In genomic region chr5:79759436-79759835, GRCh38 we compare ENCODE assay signal across 15 cellular contexts.
A peak's percentile ranks its signal among the peaks of the same experiment; 100 is the strongest.
DNase-seq lines count a peak whose midpoint lies in the region; ATAC-seq and TF ChIP-seq lines count a peak whose summit lies in the region.
"Had no signal": no experiment of that assay in that cellular context is flagged by ENCODE, and none has a peak within 500 bp of the region (broad histone marks: within the 10 kb centered on the region; RNA-seq: fewer than 3 reads in every experiment).

No MANE protein-coding gene starts in this region.

- H3K4me1 Mint-ChIP-seq in activated naive CD4-positive, alpha-beta T cell treated with anti-CD3 and anti-CD28 coated beads, Interleukin-2, amount 10 ng/mL, durations not matched to agents 7 days and 5 days = peaks cover 11% of the 10 kb centered on the region
- H3K4me1 Mint-ChIP-seq: stimulated activated effector memory CD8-positive, alpha-beta T cell treated with anti-CD3 and anti-CD28 coated beads, Interleukin-12 subunit alpha, Interleukin-12 subunit beta, amount 100 ng/mL, for 72 hours had no signal

- H3K9ac ChIP-seq in Loucy (ENCODE audit: low read depth, low read length, poor library complexity, severe bottlenecking) = no peak overlapping the region

- intact Hi-C loops in dorsolateral prefrontal cortex (cut with DNase I) = no loop called here

- H2AFZ ChIP-seq in Loucy (ENCODE audit: low read length) = peak overlapping the region; percentile 54

- no peaks in the 10 kb centered on the region for H3K36me3 Mint-ChIP-seq in activated naive CD4-positive, alpha-beta T cell treated with anti-CD3 and anti-CD28 coated beads, Interleukin-2, amount 10 ng/mL, durations not matched to agents 7 days and 5 days
- H3K36me3 Mint-ChIP-seq: stimulated activated effector memory CD8-positive, alpha-beta T cell treated with anti-CD3 and anti-CD28 coated beads, Interleukin-12 subunit alpha, Interleukin-12 subunit beta, amount 100 ng/mL, for 72 hours had no signal

- H4K20me1 ChIP-seq in Loucy (ENCODE audit: insufficient read depth, low read length, poor library complexity, severe bottlenecking) = no peaks in the 10 kb centered on the region

- peak overlapping the region in 2 of 59 donors; percentile 18 to 21 for H3K27ac ChIP-seq in dorsolateral prefrontal cortex

- TF ChIP-seq CTCF in Loucy (conservative IDR thresholded peaks at IDR 0.05; ENCODE audit: low read length) (no peak), dorsolateral prefrontal cortex (IDR thresholded peaks at IDR 0.05 in 54 of 56, conservative IDR thresholded peaks at IDR 0.05 in 2 of 56; ENCODE audit: low read depth in 1 of 56, partially characterized antibody in 56 of 56) (no peak)

- H3K27me3 Mint-ChIP-seq in activated naive CD4-positive, alpha-beta T cell treated with anti-CD3 and anti-CD28 coated beads, Interleukin-2, amount 10 ng/mL, durations not matched to agents 7 days and 5 days = no peaks in the 10 kb centered on the region
- H3K27me3 Mint-ChIP-seq: activated naive CD8-positive, alpha-beta T cell treated with anti-CD3 and anti-CD28 coated beads, Interleukin-2, amount 10 ng/mL, durations not matched to agents 7 days and 5 days had no signal

- no peaks in the 10 kb centered on the region for H3K9me3 ChIP-seq in Loucy (ENCODE audit: insufficient read depth, low read depth, low read length)

- H3K9me3 Mint-ChIP-seq in activated naive CD4-positive, alpha-beta T cell treated with anti-CD3 and anti-CD28 coated beads, Interleukin-2, amount 10 ng/mL, durations not matched to agents 7 days and 5 days = no peaks in the 10 kb centered on the region
- H3K9me3 Mint-ChIP-seq: stimulated activated effector memory CD8-positive, alpha-beta T cell treated with anti-CD3 and anti-CD28 coated beads, Interleukin-12 subunit alpha, Interleukin-12 subunit beta, amount 100 ng/mL, for 72 hours had no signal

- peaks cover 22% of the 10 kb centered on the region for H3K4me1 ChIP-seq in Loucy (ENCODE audit: insufficient read depth, low read length, poor library complexity, severe bottlenecking)

- DNase-seq in Ammon's horn (ENCODE audit: low spot score) (peak; percentile 80), dorsolateral prefrontal cortex (peak in 6 of 10 donors; percentile 40 to 69 (median 52)), myocyte (ENCODE audit: low read depth) (peak; percentile 47), NCI-H187 treated with DMSO at 0.1 percent for 48 hours (lab: John Stamatoyannopoulos, UW) (no peak)
- DNase-seq in activated effector memory CD4-positive, alpha-beta T cell treated with Interleukin-2 at 50 U/mL for 16 hours = no peak
- no peak for DNase-seq in activated naive CD4-positive, alpha-beta T cell treated with anti-CD3 and anti-CD28 coated beads, Interleukin-2, amount 10 ng/mL, durations not matched to agents 7 days and 5 days
- DNase-seq: activated naive CD8-positive, alpha-beta T cell treated with anti-CD3 and anti-CD28 coated beads, Interleukin-2, amount 10 ng/mL, durations not matched to agents 7 days and 5 days; mesendoderm; NCI-H1694 treated with DMSO at 0.1 percent for 48 hours; NCI-H526 treated with DMSO at 0.1 percent for 48 hours; SHP77 treated with DMSO at 0.1 percent for 48 hours; stimulated activated CD4-positive, alpha-beta T cell treated with anti-CD3 and anti-CD28 coated beads, Interleukin-2, amount 100 ng/mL, for 48 hours had no signal

- H3K9me2 ChIP-seq in Loucy (replicated peaks; ENCODE audit: low read depth, low read length) = no peaks in the 10 kb centered on the region

- H3K4me3 ChIP-seq in Loucy (ENCODE audit: low read length, poor library complexity, severe bottlenecking) = no peak overlapping the region
- no peak overlapping the region for H3K4me3 ChIP-seq in dorsolateral prefrontal cortex

- H3K4me2 ChIP-seq in Loucy (ENCODE audit: low read depth, low read length, poor library complexity, severe bottlenecking) = no peak overlapping the region

- no peak overlapping the region for H3K27ac Mint-ChIP-seq in activated naive CD4-positive, alpha-beta T cell treated with anti-CD3 and anti-CD28 coated beads, Interleukin-2, amount 10 ng/mL, durations not matched to agents 7 days and 5 days
- H3K27ac Mint-ChIP-seq: stimulated activated effector memory CD8-positive, alpha-beta T cell treated with anti-CD3 and anti-CD28 coated beads, Interleukin-12 subunit alpha, Interleukin-12 subunit beta, amount 100 ng/mL, for 72 hours had no signal

- H3F3A ChIP-seq in Loucy (ENCODE audit: low read depth) = no peaks in the 10 kb centered on the region

- CTCF ChIA-PET in activated naive CD4-positive, alpha-beta T cell treated with anti-CD3 and anti-CD28 coated beads, Interleukin-2, amount 10 ng/mL, durations not matched to agents 7 days and 5 days (lab: Charles Lee) = no interaction called here

- no peaks in the 10 kb centered on the region for H3K79me2 ChIP-seq in Loucy (ENCODE audit: insufficient read depth, low read length)

- H3K27me3 ChIP-seq in Loucy (ENCODE audit: insufficient read depth, low read length, poor library complexity, severe bottlenecking) = no peaks in the 10 kb centered on the region
- H3K27me3 ChIP-seq in dorsolateral prefrontal cortex = no peaks in the 10 kb centered on the region

- no peak for ATAC-seq in GM19463 (IDR thresholded peaks at IDR 0.05; ENCODE audit: unreplicated experiment)
- ATAC-seq: stimulated activated effector memory CD8-positive, alpha-beta T cell treated with anti-CD3 and anti-CD28 coated beads, Interleukin-12 subunit alpha, Interleukin-12 subunit beta, amount 100 ng/mL, for 72 hours had no signal

- no peaks in the 10 kb centered on the region for H3K36me3 ChIP-seq in Loucy (ENCODE audit: insufficient read depth, low read length)

- H3K4me3 Mint-ChIP-seq in activated naive CD4-positive, alpha-beta T cell treated with anti-CD3 and anti-CD28 coated beads, Interleukin-2, amount 10 ng/mL, durations not matched to agents 7 days and 5 days = no peak overlapping the region
- H3K4me3 Mint-ChIP-seq: activated naive CD8-positive, alpha-beta T cell treated with anti-CD3 and anti-CD28 coated beads, Interleukin-2, amount 10 ng/mL, durations not matched to agents 7 days and 5 days; stimulated activated effector memory CD8-positive, alpha-beta T cell treated with anti-CD3 and anti-CD28 coated beads, Interleukin-12 subunit alpha, Interleukin-12 subunit beta, amount 100 ng/mL, for 72 hours had no signal

Comparison
In these comparisons a context has a peak if more than half of its experiments do, and no peak if none do; other contexts are left out.
1. DNase-seq: peak in Ammon's horn (single experiment), dorsolateral prefrontal cortex (6 of 10) and myocyte (single experiment); none in activated effector memory CD4-positive, alpha-beta T cell treated with Interleukin-2 at 50 U/mL for 16 hours (single experiment), activated naive CD4-positive, alpha-beta T cell treated with anti-CD3 and anti-CD28 coated beads, Interleukin-2, amount 10 ng/mL, durations not matched to agents 7 days and 5 days (single experiment) and NCI-H187 treated with DMSO at 0.1 percent for 48 hours (single experiment).